Comparison of ENCODE assay signal across 23 cellular contexts in the genomic region with DNA sequence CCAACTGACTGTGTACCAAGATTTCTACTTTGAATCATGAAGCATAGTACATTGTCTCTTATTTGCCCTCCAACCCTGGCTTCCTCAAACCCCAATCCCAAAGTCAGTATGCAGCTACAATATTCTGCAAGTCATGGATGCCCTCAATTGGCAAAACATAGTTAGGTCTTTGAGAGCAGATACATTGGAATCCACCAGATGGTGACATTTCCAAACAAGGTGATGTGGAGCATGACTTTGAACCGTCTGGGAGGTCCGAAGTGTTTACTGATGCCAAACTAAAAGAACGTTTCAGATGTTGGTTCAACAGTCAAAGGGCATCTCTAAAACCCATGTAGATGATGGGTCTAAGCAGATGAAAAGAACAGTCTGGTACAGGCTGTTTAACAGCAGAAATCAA. TPM values are rescaled to one million over a fixed set of nuclear protein-coding genes. Genes with fewer than 3 reads are reported as not detected.
DNase-seq lines count a peak whose midpoint lies in the region; ATAC-seq, FAIRE-seq and TF ChIP-seq lines count a peak whose summit lies in the region.
"Had no signal": no experiment of that assay in that cellular context is flagged by ENCODE, and none has a peak within 500 bp of the region (broad histone marks: within the 10 kb centered on the region; RNA-seq: fewer than 3 reads in every experiment).

No MANE protein-coding gene starts in this region.

- DNase-seq in H9 (no peak), NB4 (ENCODE audit: low read depth) (peak; percentile 5), K562 (ENCODE audit: extremely low read depth in 1 of 4, low spot score in 3 of 4) (peak in 2 of 4 experiments; percentile 3 to 6), right lobe of liver (peak in 1 of 3 donors; percentile 43), mesendoderm (no peak), COLO829 (ENCODE audit: low spot score) (no peak), osteoblast (ENCODE audit: insufficient read length, low spot score, missing footprints) (no peak)
- DNase-seq: activated CD4-positive, alpha-beta memory T cell treated with anti-CD3 and anti-CD28 coated beads for 36 hours; activated T-cell treated with anti-CD3 and anti-CD28 coated beads, Interleukin-2, amount 50 U/mL, for 24 hours; body of pancreas; dorsolateral prefrontal cortex; esophagus squamous epithelium; head of caudate nucleus; NCI-H1694; NCI-H510A; PC-9; stimulated activated naive CD8-positive, alpha-beta T cell treated with anti-CD3 and anti-CD28 coated beads, Interleukin-15, Interleukin-2, amounts not matched to agents 100 U/mL and 50 U/mL, for 24 hours had no signal

- H3K23ac ChIP-seq in H9 (ENCODE audit: insufficient read length, low read depth, low read length) = no peak overlapping the region
- H3K23ac ChIP-seq in mesendoderm (ENCODE audit: low read length) = no peak overlapping the region

- H4K8ac ChIP-seq in H9 (replicated peaks; ENCODE audit: insufficient read length, low read depth, low read length) = no peak overlapping the region
- no peak overlapping the region for H4K8ac ChIP-seq in mesendoderm (ENCODE audit: low read depth, low read length)

- no peaks in the 10 kb centered on the region for H3K9me1 ChIP-seq in K562 (ENCODE audit: control insufficient read depth, insufficient read depth, low read length)

- POLR2A ChIA-PET in K562 (lab: Yijun Ruan, JAX) = no interaction called here

- CTCF ChIA-PET in K562 (lab: Yijun Ruan, JAX; ENCODE audit: low intra/inter-chr PET ratio) = interaction anchor here (0.7 kb wide), 1 partner anchor 44 kb away, joined by 4 read pairs; no protein-coding TSS in a partner anchor

- H2BK5ac ChIP-seq in H9 (ENCODE audit: insufficient read length, low read length) = no peak overlapping the region
- H2BK5ac ChIP-seq in mesendoderm (ENCODE audit: low read length) = no peak overlapping the region

- no peak for TF ChIP-seq EP300 in K562 (IDR thresholded peaks at IDR 0.05; ENCODE audit: low read length)

- H3K9me3 ChIP-seq in H9 (ENCODE audit: control insufficient read depth, low read depth, low read length) (no peaks in the 10 kb centered on the region), K562 (replicated peaks; ENCODE audit: control insufficient read depth, insufficient read depth, low read depth, low read length) (no peaks in the 10 kb centered on the region), right lobe of liver (no peaks in the 10 kb centered on the region), osteoblast (ENCODE audit: low read depth, low read length) (no peaks in the 10 kb centered on the region)
- H3K9me3 ChIP-seq: body of pancreas, esophagus squamous epithelium, right atrium auricular region had no signal

- no peak overlapping the region for H2BK120ac ChIP-seq in H9 (ENCODE audit: low read depth, low read length, poor library complexity, severe bottlenecking)
- no peak overlapping the region for H2BK120ac ChIP-seq in mesendoderm (ENCODE audit: low read depth, low read length)

- H3K4me2 ChIP-seq in H9 (ENCODE audit: insufficient read depth, insufficient read length, low read length) = no peak overlapping the region
- H3K4me2 ChIP-seq in K562 (ENCODE audit: insufficient read depth, low read length) = no peak overlapping the region
- no peak overlapping the region for H3K4me2 ChIP-seq in mesendoderm (ENCODE audit: low read length)
- no peak overlapping the region for H3K4me2 ChIP-seq in osteoblast (ENCODE audit: insufficient read depth, low read length)
- H3K4me2 ChIP-seq: neural progenitor cell, PC-9 had no signal

- H2AK5ac ChIP-seq in H9 (ENCODE audit: insufficient read length, low read length) (no peak overlapping the region), mesendoderm (ENCODE audit: low read length) (no peak overlapping the region)

- H3K4ac ChIP-seq in H9 (ENCODE audit: low read depth, low read length) (no peak overlapping the region), mesendoderm (ENCODE audit: low read depth, low read length) (no peak overlapping the region)

- H3K4me3 ChIP-seq in NB4 (ENCODE audit: low read depth, low read length) (no peak overlapping the region), K562 (no peak overlapping the region), right lobe of liver (no peak overlapping the region), mesendoderm (ENCODE audit: low read length) (no peak overlapping the region), osteoblast (ENCODE audit: insufficient read depth, low read length) (no peak overlapping the region)
- H3K4me3 ChIP-seq: BLaER1 treated with 17β-estradiol and CSF1 and Interleukin-3, amounts not matched to agents 10 nM and 100 nM; body of pancreas; dorsolateral prefrontal cortex; esophagus squamous epithelium; neural progenitor cell; PC-9; right atrium auricular region had no signal

- H3K18ac ChIP-seq in H9 (ENCODE audit: insufficient read length, low read depth, low read length) (no peak overlapping the region), mesendoderm (ENCODE audit: low read length) (no peak overlapping the region)

- H4K5ac ChIP-seq in H9 (ENCODE audit: insufficient read length, low read depth, low read length) (no peak overlapping the region), mesendoderm (ENCODE audit: low read length) (no peak overlapping the region)

- BruUV-seq in K562 (replicated peaks; lab: Mats Ljungman, UMichigan) = no TSS peak

- no peaks in the 10 kb centered on the region for H3K36me3 ChIP-seq in K562 (ENCODE audit: control insufficient read depth, insufficient read depth, low read length)
- H3K36me3 ChIP-seq in right lobe of liver = no peaks in the 10 kb centered on the region
- H3K36me3 ChIP-seq in mesendoderm (ENCODE audit: control insufficient read depth, insufficient read depth, low read length) = no peaks in the 10 kb centered on the region
- H3K36me3 ChIP-seq in osteoblast (ENCODE audit: insufficient read depth, low read length) = no peaks in the 10 kb centered on the region
- H3K36me3 ChIP-seq: BLaER1 treated with 17β-estradiol and CSF1 and Interleukin-3, amounts not matched to agents 10 nM and 100 nM; esophagus squamous epithelium; neural progenitor cell; right atrium auricular region had no signal

- H3K36me3 Mint-ChIP-seq in H9 (ENCODE audit: insufficient read depth in 1 of 3, low read depth in 3 of 3) = peaks cover 0 to 8% (median 0%) of the 10 kb centered on the region in 3 experiments; a peak in 2 of 7 replicates
- H3K36me3 Mint-ChIP-seq: activated CD4-positive, alpha-beta memory T cell treated with anti-CD3 and anti-CD28 coated beads for 36 hours; activated naive CD4-positive, alpha-beta T cell treated with anti-CD3 and anti-CD28 coated beads, Interleukin-2, amount 50 U/mL, for 72 hours; mesothelial cell of epicardium had no signal

- H3K4me1 Mint-ChIP-seq in H9 = peaks cover 6 to 7% of the 10 kb centered on the region in 2 experiments; a peak in 2 of 4 replicates

- no peak overlapping the region for H3K27ac ChIP-seq in H9 (ENCODE audit: insufficient read length, low read depth, low read length)
- H3K27ac ChIP-seq in K562 (ENCODE audit: extremely low read depth, low read depth, low read length) = no peak overlapping the region
- H3K27ac ChIP-seq in right lobe of liver = no peak overlapping the region
- no peak overlapping the region for H3K27ac ChIP-seq in mesendoderm (ENCODE audit: low read depth, low read length)
- no peak overlapping the region for H3K27ac ChIP-seq in osteoblast (ENCODE audit: low read depth, low read length)
- H3K27ac ChIP-seq: BLaER1 treated with 17β-estradiol and CSF1 and Interleukin-3, amounts not matched to agents 10 nM and 100 nM; body of pancreas; dorsolateral prefrontal cortex; esophagus squamous epithelium; neural progenitor cell; PC-9; right atrium auricular region had no signal

- no peak overlapping the region for H4K91ac ChIP-seq in H9 (ENCODE audit: insufficient read length, low read depth, low read length)

- no peak overlapping the region for H3K9ac ChIP-seq in H9 (ENCODE audit: extremely low read depth, insufficient read length, low read length)
- no peak overlapping the region for H3K9ac ChIP-seq in K562 (ENCODE audit: insufficient read depth in 1 of 2, low read depth in 2 of 2, low read length in 2 of 2)
- H3K9ac ChIP-seq in mesendoderm (ENCODE audit: low read length) = no peak overlapping the region
- H3K9ac ChIP-seq: BLaER1 treated with 17β-estradiol and CSF1 and Interleukin-3, amounts not matched to agents 10 nM and 100 nM; neural progenitor cell had no signal

- in situ Hi-C loops in K562 (cut with MboI) = no loop called here

- no CpG with 5 or more reads among the region's 3 CpGs for WGBS in H9 (ENCODE audit: extremely low coverage, insufficient read length, low lambda C conversion rate)
- WGBS in K562 (ENCODE audit: insufficient coverage, low coverage, missing lambda C conversion rate) = 0% methylated on average over 3 of the region's 3 CpGs
- 31% methylated on average over 3 of the region's 3 CpGs for WGBS in right lobe of liver (ENCODE audit: insufficient coverage, low coverage, low lambda C conversion rate, missing lambda C conversion rate)
- WGBS in mesendoderm (ENCODE audit: extremely low coverage, insufficient coverage, low lambda C conversion rate) = no CpG with 5 or more reads among the region's 3 CpGs

- intact Hi-C loops in K562 (cut with micrococcal nuclease) (no loop called here), right lobe of liver (cut with DNase I) (no loop called here)

- peak; percentile 19 for FAIRE-seq in K562 (lab: Jason Lieb, UNC)

- no peaks in the 10 kb centered on the region for H4K20me1 ChIP-seq in H9 (ENCODE audit: control insufficient read depth, insufficient read depth, insufficient read length)
- H4K20me1 ChIP-seq in K562 (replicated peaks; ENCODE audit: control insufficient read depth, insufficient read depth, low read length) = no peaks in the 10 kb centered on the region
- H4K20me1 ChIP-seq in osteoblast (ENCODE audit: insufficient read depth, low read length) = no peaks in the 10 kb centered on the region
- H4K20me1 ChIP-seq: BLaER1 treated with 17β-estradiol and CSF1 and Interleukin-3, amounts not matched to agents 10 nM and 100 nM had no signal

- peak in 1 of 2 experiments; percentile 53; a peak in 3 of 4 replicates for TF ChIP-seq RAD21 in K562 (CRISPR knock-in tag; conservative IDR thresholded peaks at IDR 0.05 in 1 of 2, IDR thresholded peaks at IDR 0.05 in 1 of 2)

- H3K4me1 ChIP-seq in H9 (ENCODE audit: insufficient read depth, low read length) (no peaks in the 10 kb centered on the region), K562 (replicated peaks in 1 of 2; ENCODE audit: control insufficient read depth in 2 of 2, insufficient read depth in 2 of 2, low read length in 2 of 2) (no peaks in the 10 kb centered on the region), right lobe of liver (peaks cover 0 to 13% (median 5%) of the 10 kb centered on the region in 4 donors), mesendoderm (ENCODE audit: control insufficient read depth, low read depth, low read length) (no peaks in the 10 kb centered on the region), osteoblast (ENCODE audit: insufficient read depth, low read length) (no peaks in the 10 kb centered on the region)
- H3K4me1 ChIP-seq: body of pancreas, esophagus squamous epithelium, right atrium auricular region had no signal

- no peaks in the 10 kb centered on the region; a peak in 2 of 5 replicates for H3K9me3 Mint-ChIP-seq in H9
- H3K9me3 Mint-ChIP-seq: activated CD4-positive, alpha-beta memory T cell treated with anti-CD3 and anti-CD28 coated beads for 36 hours; activated naive CD4-positive, alpha-beta T cell treated with anti-CD3 and anti-CD28 coated beads, Interleukin-2, amount 50 U/mL, for 72 hours; activated T-cell treated with anti-CD3 and anti-CD28 coated beads, Interleukin-2, amount 50 U/mL, for 24 hours had no signal

- H3K4me3 Mint-ChIP-seq in H9 = no peak overlapping the region
- H3K4me3 Mint-ChIP-seq: activated CD4-positive, alpha-beta memory T cell treated with anti-CD3 and anti-CD28 coated beads for 36 hours; activated T-cell treated with anti-CD3 and anti-CD28 coated beads, Interleukin-2, amount 50 U/mL, for 24 hours; mesothelial cell of epicardium; neural progenitor cell had no signal

- H3K27me3 Mint-ChIP-seq in H9 (ENCODE audit: low read depth) = no peaks in the 10 kb centered on the region

- TF ChIP-seq POLR2A in NB4 (IDR thresholded peaks at IDR 0.05; ENCODE audit: extremely low read depth, insufficient read length) (no peak), K562 (conservative IDR thresholded peaks at IDR 0.05) (no peak), right lobe of liver (IDR thresholded peaks at IDR 0.05) (no peak)

- H3K14ac ChIP-seq in H9 (ENCODE audit: insufficient read depth, low read length) = no peak overlapping the region

- H3T11ph ChIP-seq in H9 (ENCODE audit: low read length) = no peak overlapping the region

- H2BK15ac ChIP-seq in H9 (ENCODE audit: low read depth, low read length) = no peak overlapping the region
- H2BK15ac ChIP-seq in mesendoderm (replicated peaks; ENCODE audit: low read depth) = no peak overlapping the region

- ATAC-seq in K562 (peak; percentile 60), right lobe of liver (peak; percentile 87 to 92 (median 89))
- ATAC-seq: activated naive CD4-positive, alpha-beta T cell treated with anti-CD3 and anti-CD28 coated beads, Interleukin-2, amount 50 U/mL, for 72 hours; body of pancreas; stimulated activated naive CD8-positive, alpha-beta T cell treated with anti-CD3 and anti-CD28 coated beads, Interleukin-15, Interleukin-2, amounts not matched to agents 100 U/mL and 50 U/mL, for 24 hours had no signal

- TF ChIP-seq CTCF in H9 (conservative IDR thresholded peaks at IDR 0.05) = peak; percentile 19; the same call in 2 of the 3 replicates
- no peak for TF ChIP-seq CTCF in NB4 (IDR thresholded peaks at IDR 0.05; ENCODE audit: low read depth, low read length)
- peak in 2 of 3 experiments; percentile 21 to 50; a peak in 3 of 6 replicates for TF ChIP-seq CTCF in K562 (IDR thresholded peaks at IDR 0.05 in 2 of 3, conservative IDR thresholded peaks at IDR 0.05 in 1 of 3; ENCODE audit: insufficient read depth in 2 of 3, low read depth in 1 of 3, low read length in 3 of 3)
- TF ChIP-seq CTCF in right lobe of liver (IDR thresholded peaks at IDR 0.05) = peak; percentile 24 to 51 (median 41)
- TF ChIP-seq CTCF in osteoblast (IDR thresholded peaks at IDR 0.05; ENCODE audit: extremely low read depth, low read depth, low read length) = no peak

- no peak overlapping the region; a peak in 1 of 7 replicates for H3K27ac Mint-ChIP-seq in H9
- H3K27ac Mint-ChIP-seq: activated CD4-positive, alpha-beta memory T cell treated with anti-CD3 and anti-CD28 coated beads for 36 hours; activated naive CD4-positive, alpha-beta T cell treated with anti-CD3 and anti-CD28 coated beads, Interleukin-2, amount 50 U/mL, for 72 hours; activated T-cell treated with anti-CD3 and anti-CD28 coated beads, Interleukin-2, amount 50 U/mL, for 24 hours; neural progenitor cell had no signal

- H3K79me1 ChIP-seq in H9 (ENCODE audit: insufficient read depth, low read depth, low read length, poor library complexity, severe bottlenecking) (no peaks in the 10 kb centered on the region), mesendoderm (ENCODE audit: low read length) (no peaks in the 10 kb centered on the region)

- no peaks in the 10 kb centered on the region for H3K23me2 ChIP-seq in H9 (ENCODE audit: insufficient read length, low read depth, low read length, poor library complexity, severe bottlenecking)

- no peak overlapping the region for H2BK20ac ChIP-seq in H9 (ENCODE audit: low read depth, low read length, poor library complexity, severe bottlenecking)

- no peak overlapping the region for H2BK12ac ChIP-seq in H9 (ENCODE audit: insufficient read length, low read depth, low read length)

- H3K27me3 ChIP-seq in H9 (ENCODE audit: insufficient read depth, low read length) (no peaks in the 10 kb centered on the region), K562 (ENCODE audit: control insufficient read depth in 2 of 2, insufficient read depth in 2 of 2, low read length in 2 of 2) (peaks cover 0 to 3% of the 10 kb centered on the region in 2 experiments; a peak in 1 of 5 replicates), right lobe of liver (no peaks in the 10 kb centered on the region), mesendoderm (ENCODE audit: insufficient read depth, low read length, poor library complexity) (no peaks in the 10 kb centered on the region), osteoblast (ENCODE audit: insufficient read depth, low read length) (peaks cover 14% of the 10 kb centered on the region)
- H3K27me3 ChIP-seq: body of pancreas, esophagus squamous epithelium, neural progenitor cell, right atrium auricular region had no signal

- H3K56ac ChIP-seq in H9 (ENCODE audit: insufficient read length, low read depth, low read length) = no peak overlapping the region
- H3K56ac ChIP-seq in mesendoderm (ENCODE audit: low read length) = no peak overlapping the region

- H2AFZ ChIP-seq in H9 (ENCODE audit: low read length) (no peak overlapping the region), K562 (ENCODE audit: low read depth, low read length) (no peak overlapping the region), osteoblast (ENCODE audit: low read length) (no peak overlapping the region)
- H2AFZ ChIP-seq: neural progenitor cell, PC-9 had no signal

- H3K79me2 ChIP-seq in H9 (ENCODE audit: insufficient read depth, low read length) (no peaks in the 10 kb centered on the region), K562 (ENCODE audit: control insufficient read depth, insufficient read depth, low read length) (no peaks in the 10 kb centered on the region), mesendoderm (ENCODE audit: control insufficient read depth, insufficient read depth, low read length) (no peaks in the 10 kb centered on the region), osteoblast (ENCODE audit: insufficient read depth, low read length) (no peaks in the 10 kb centered on the region)

RNA-seq across cellular contexts. Expression of a gene that starts 43.7 kb away (rescaled TPM):
- total RNA-seq in H9 (2021) (not detected in 2 replicates), K562 (2014; rRNA removed) (not detected in 2 replicates), K562 (2014; rRNA removed; fragmentation: Illumina TruSeq; extraction: Trizol) (not detected in 2 replicates), K562 (2015; rRNA removed; fragmentation: Illumina TruSeq; extraction: Trizol) (not detected in 2 replicates), K562 (2021) (not detected in 2 replicates), right lobe of liver (under 1 TPM in 3 of 6 experiments, not detected in 3; 0.07 to 0.18 (median 0.09) TPM), osteoblast (1.1 and 1.5 TPM in 2 replicates)
- not detected in 2 replicates for total RNA-seq in K562 (2011; cell fraction: chromatin; rRNA removed; ENCODE audit: low replicate concordance)
- not detected in 2 replicates for total RNA-seq in K562 (2011; cell fraction: nucleolus; rRNA removed)
- total RNA-seq in K562 (2011; cell fraction: nucleoplasm; rRNA removed) = not detected in 2 replicates
- polyA plus RNA-seq in K562 (2011; rRNA removed) (not detected in 2 replicates), K562 (2014; fragmentation: Illumina TruSeq; extraction: Trizol) (not detected in 2 replicates), K562 (2014; fragmentation: Nextera tagmentation; extraction: Ambion mirVana) (under 1 TPM in 1 of 2 experiments, not detected in 1; 0.06 TPM), K562 (2014; rRNA removed) (0.09 TPM in 1 of 2 replicates, not detected in the other)
- polyA plus RNA-seq in K562 (2011; cell fraction: cytosol; rRNA removed) = not detected in 2 replicates
- not detected in 2 replicates for polyA plus RNA-seq in K562 (2011; cell fraction: nucleus; rRNA removed)
- not detected in 2 replicates for polyA plus RNA-seq in K562 (2012)
- polyA minus RNA-seq in K562 (2011; rRNA and poly(A)+ RNA removed) = not detected in 2 replicates
- not detected in 2 replicates for polyA minus RNA-seq in K562 (2011; cell fraction: cytosol; rRNA and poly(A)+ RNA removed)
- not detected in 2 replicates for polyA minus RNA-seq in K562 (2011; cell fraction: nucleus; rRNA and poly(A)+ RNA removed)
- polyA plus RNA-seq in mesendoderm (2013, experiment 1 of 2) = 0.06 TPM
- 0.01 TPM for polyA plus RNA-seq in mesendoderm (2013, experiment 2 of 2)
- total RNA-seq: activated CD4-positive, alpha-beta memory T cell treated with anti-CD3 and anti-CD28 coated beads for 36 hours; activated naive CD4-positive, alpha-beta T cell treated with anti-CD3 and anti-CD28 coated beads, Interleukin-2, amount 50 U/mL, for 72 hours; body of pancreas; esophagus squamous epithelium; LHCN-M2; PC-9; right atrium auricular region had no signal

RNA-seq across cellular contexts. Expression of a gene that starts 47.8 kb away (rescaled TPM):
- 52.7 and 59.0 TPM in 2 replicates for total RNA-seq in H9 (2021)
- 10.3 and 21.0 TPM in 2 replicates for total RNA-seq in K562 (2011; cell fraction: chromatin; rRNA removed; ENCODE audit: low replicate concordance)
- 6.7 and 7.4 TPM in 2 replicates for total RNA-seq in K562 (2011; cell fraction: nucleolus; rRNA removed)
- total RNA-seq in K562 (2011; cell fraction: nucleoplasm; rRNA removed) = 11.7 and 26.1 TPM in 2 replicates
- 7.8 and 7.9 TPM in 2 replicates for total RNA-seq in K562 (2014; rRNA removed)
- total RNA-seq in K562 (2014; rRNA removed; fragmentation: Illumina TruSeq; extraction: Trizol) = 25.9 and 28.7 TPM in 2 replicates
- 23.4 and 26.4 TPM in 2 replicates for total RNA-seq in K562 (2015; rRNA removed; fragmentation: Illumina TruSeq; extraction: Trizol)
- 28.1 and 28.6 TPM in 2 replicates for total RNA-seq in K562 (2021)
- 20.2 and 24.1 TPM in 2 replicates for polyA plus RNA-seq in K562 (2011; rRNA removed)
- 9.5 and 9.6 TPM in 2 replicates for polyA plus RNA-seq in K562 (2011; cell fraction: cytosol; rRNA removed)
- 25.2 and 31.4 TPM in 2 replicates for polyA plus RNA-seq in K562 (2011; cell fraction: nucleus; rRNA removed)
- polyA plus RNA-seq in K562 (2012) = 18.9 and 24.7 TPM in 2 replicates
- polyA plus RNA-seq in K562 (2014; fragmentation: Illumina TruSeq; extraction: Trizol) = 18.6 and 20.8 TPM in 2 replicates
- polyA plus RNA-seq in K562 (2014; fragmentation: Nextera tagmentation; extraction: Ambion mirVana) = 10 to 100 TPM; 13.0 to 16.6 TPM
- polyA plus RNA-seq in K562 (2014; rRNA removed) = 13.9 and 14.9 TPM in 2 replicates
- 32.7 TPM in 2 replicates for polyA minus RNA-seq in K562 (2011; rRNA and poly(A)+ RNA removed)
- polyA minus RNA-seq in K562 (2011; cell fraction: cytosol; rRNA and poly(A)+ RNA removed) = 14.2 and 15.3 TPM in 2 replicates
- polyA minus RNA-seq in K562 (2011; cell fraction: nucleus; rRNA and poly(A)+ RNA removed) = 8.6 and 18.0 TPM in 2 replicates
- 10 to 100 TPM; 18.9 to 26.6 (median 25.1) TPM for total RNA-seq in right lobe of liver
- polyA plus RNA-seq in mesendoderm (2013, experiment 1 of 2) = 17.2 TPM
- 17.2 TPM for polyA plus RNA-seq in mesendoderm (2013, experiment 2 of 2)
- total RNA-seq in osteoblast = 24.6 and 27.7 TPM in 2 replicates

Comparison
In these comparisons a context has a peak if more than half of its experiments do, and no peak if none do; other contexts are left out.
1. CTCF ChIP-seq: peak in H9 (single experiment), K562 (2 of 3) and right lobe of liver (4 of 4); none in NB4 (single experiment) and osteoblast (single experiment).